ENCODE assay signal across 16 cellular contexts in genomic region chrX:153487590-153488071, GRCh38. TPM values are rescaled to one million over a fixed set of nuclear protein-coding genes. Genes with fewer than 3 reads are reported as not detected.
DNase-seq lines count a peak whose midpoint lies in the region; ATAC-seq and TF ChIP-seq lines count a peak whose summit lies in the region.
"Had no signal": no experiment of that assay in that cellular context is flagged by ENCODE, and none has a peak within 500 bp of the region (broad histone marks: within the 10 kb centered on the region; RNA-seq: fewer than 3 reads in every experiment).

No MANE protein-coding gene starts in this region.

- H3K27me3 ChIP-seq in Panc1 (ENCODE audit: control insufficient read depth, insufficient read depth, low read length): no peaks in the 10 kb centered on the region
- no peaks in the 10 kb centered on the region for H3K27me3 ChIP-seq in skeletal muscle tissue (ENCODE audit: control insufficient read depth in 3 of 3, insufficient read depth in 3 of 3, low read length in 3 of 3)
- H3K27me3 ChIP-seq: thyroid gland had no signal

- H3K27ac ChIP-seq in Panc1 (ENCODE audit: low read length): peak overlapping the region; percentile 66; the same call in 1 of the 2 replicates
- H3K27ac ChIP-seq in skeletal muscle tissue (ENCODE audit: low read depth, low read length): peak overlapping the region; percentile 40
- H3K27ac ChIP-seq: thyroid gland had no signal

- DNase-seq in Panc1 (ENCODE audit: low read depth, low spot score) (no peak), left cardiac atrium (peak; percentile 62), T-helper 2 cell (no peak)
- DNase-seq in activated CD4-positive, alpha-beta T cell treated with anti-CD3 and anti-CD28 coated beads for 1 hour: no peak
- DNase-seq: activated CD8-positive, alpha-beta T cell treated with anti-CD3 and anti-CD28 coated beads for 36 hours; AML-193; effector CD4-positive, alpha-beta T cell; NCI-H1105 treated with DMSO at 0.1 percent for 48 hours; NCI-H2227 treated with DMSO at 0.1 percent for 48 hours; stimulated activated CD4-positive, alpha-beta T cell treated with anti-CD3 and anti-CD28 coated beads, Interleukin-1b, Interleukin-23, amount 100 ng/mL, for 48 hours; stimulated activated CD8-positive, alpha-beta memory T cell treated with anti-CD3 and anti-CD28 coated beads, Interleukin-4, amount 100 ng/mL, for 48 hours; thyroid gland had no signal

- in situ Hi-C loops in Panc1 (cut with HindIII; ENCODE audit: low pct_unique_long_range_greater_than_20kb, low sequenced_read_pairs): no loop called here

- ATAC-seq in Panc1 (no peak), left cardiac atrium (peak; percentile 34 to 37), HG03571 (IDR thresholded peaks at IDR 0.05; ENCODE audit: unreplicated experiment) (no peak)
- ATAC-seq: activated CD8-positive, alpha-beta T cell treated with anti-CD3 and anti-CD28 coated beads for 36 hours had no signal

- BruUV-seq in Panc1 (replicated peaks; lab: Mats Ljungman, UMichigan): no TSS peak

- H3K9me3 ChIP-seq in Panc1 (ENCODE audit: control insufficient read depth, insufficient read depth, low read depth, low read length): no peaks in the 10 kb centered on the region
- H3K9me3 ChIP-seq in skeletal muscle tissue (ENCODE audit: control insufficient read depth in 3 of 3, low read length in 3 of 3): no peaks in the 10 kb centered on the region
- H3K9me3 ChIP-seq: thyroid gland had no signal

- no peaks in the 10 kb centered on the region for H3K36me3 ChIP-seq in Panc1 (ENCODE audit: control insufficient read depth, insufficient read depth, low read length)
- no peaks in the 10 kb centered on the region for H3K36me3 ChIP-seq in skeletal muscle tissue (ENCODE audit: control insufficient read depth in 3 of 3, insufficient read depth in 3 of 3, low read length in 3 of 3)
- H3K36me3 ChIP-seq: thyroid gland had no signal

- CTCF ChIA-PET in Panc1 (lab: Charles Lee): no interaction called here

- intact Hi-C loops in Panc1 (cut with micrococcal nuclease; ENCODE audit: unreplicated experiment) (no loop called here), left cardiac atrium (cut with DNase I) (no loop called here)

- H3K9ac ChIP-seq in skeletal muscle tissue (ENCODE audit: low read depth in 1 of 3, low read length in 3 of 3): no peak overlapping the region

- TF ChIP-seq CTCF in Panc1 (IDR thresholded peaks at IDR 0.05): no peak

- POLR2A ChIA-PET in Panc1 (lab: Charles Lee): no interaction called here

- H3K4me3 ChIP-seq in Panc1 (ENCODE audit: low read depth in 2 of 2, low read length in 2 of 2) (no peak overlapping the region), skeletal muscle tissue (ENCODE audit: low read length in 3 of 3) (no peak overlapping the region)
- H3K4me3 ChIP-seq: thyroid gland had no signal

- H3K4me1 ChIP-seq in Panc1 (ENCODE audit: control insufficient read depth, insufficient read depth, low read length): peaks cover 39% of the 10 kb centered on the region
- peaks cover 12 to 14% (median 12%) of the 10 kb centered on the region in 3 donors for H3K4me1 ChIP-seq in skeletal muscle tissue (ENCODE audit: control insufficient read depth in 3 of 3, insufficient read depth in 3 of 3, low read length in 3 of 3)

RNA-seq across cellular contexts. Expression of gene BGN, which starts 7.1 kb away (rescaled TPM):
- total RNA-seq in Panc1 (2021; ENCODE audit: unreplicated experiment) (2.9 TPM), left cardiac atrium (100 to 1,000 TPM in 1 of 2 donors, 10 to 100 TPM in 1; 96.0 to 193 TPM), skeletal muscle tissue (24.5 TPM)
- 6.7 TPM for polyA plus RNA-seq in Panc1 (2012; ENCODE audit: insufficient read length)
- total RNA-seq: activated CD8-positive, alpha-beta T cell treated with anti-CD3 and anti-CD28 coated beads for 36 hours; activated T-helper 2 cell treated with anti-CD3 and anti-CD28 coated beads, Interferon-gamma antibody, Interleukin-2, Interleukin-4, amounts not matched to agents 10 μg/mL and 5 μg/mL and 100 μg/mL, durations not matched to agents 14 hours and 24 hours and 36 hours; SK-MEL-5 had no signal

RNA-seq across cellular contexts. Expression of gene HAUS7, which starts 17.3 kb away (rescaled TPM):
- 59.9 TPM for total RNA-seq in Panc1 (2021; ENCODE audit: unreplicated experiment)
- polyA plus RNA-seq in Panc1 (2012; ENCODE audit: insufficient read length): 72.2 TPM
- total RNA-seq in left cardiac atrium: 10 to 100 TPM; 15.8 to 22.2 TPM
- 11.0 TPM for total RNA-seq in skeletal muscle tissue

RNA-seq across cellular contexts. Expression of gene ATP2B3, which starts 29.8 kb away (rescaled TPM):
- total RNA-seq in Panc1 (2021; ENCODE audit: unreplicated experiment) (0.21 TPM), left cardiac atrium (under 1 TPM in 1 of 2 donors, not detected in 1; 0.10 TPM), skeletal muscle tissue (0.52 TPM)
- 0.16 TPM for polyA plus RNA-seq in Panc1 (2012; ENCODE audit: insufficient read length)
- total RNA-seq: activated CD8-positive, alpha-beta T cell treated with anti-CD3 and anti-CD28 coated beads for 36 hours; activated T-helper 2 cell treated with anti-CD3 and anti-CD28 coated beads, Interferon-gamma antibody, Interleukin-2, Interleukin-4, amounts not matched to agents 10 μg/mL and 5 μg/mL and 100 μg/mL, durations not matched to agents 14 hours and 24 hours and 36 hours; thyroid gland had no signal

RNA-seq across cellular contexts. Expression of gene TREX2, which starts 41.8 kb away (rescaled TPM):
- 2.4 TPM for total RNA-seq in Panc1 (2021; ENCODE audit: unreplicated experiment)
- 0.73 TPM for polyA plus RNA-seq in Panc1 (2012; ENCODE audit: insufficient read length)
- under 1 TPM in 1 of 2 donors, not detected in 1; 0.39 TPM for total RNA-seq in left cardiac atrium
- total RNA-seq in skeletal muscle tissue: 3.7 TPM

Comparison
In these comparisons a context has a peak if more than half of its experiments do, and no peak if none do; other contexts are left out.
1. ATAC-seq: peak in left cardiac atrium (2 of 2); none in Panc1 (single experiment) and HG03571 (single experiment).